ENCODE assay signal across 8 cellular contexts in genomic region chr16:28924399-28924761, GRCh38. TPM values are rescaled to one million over a fixed set of nuclear protein-coding genes. Genes with fewer than 3 reads are reported as not detected.
A peak's percentile ranks its signal among the peaks of the same experiment; 100 is the strongest.
DNase-seq lines count a peak whose midpoint lies in the region; FAIRE-seq and TF ChIP-seq lines count a peak whose summit lies in the region.

No MANE protein-coding gene starts in this region.

- H3K4me1 ChIP-seq in A673 (ENCODE audit: insufficient read depth, low read length, poor library complexity, severe bottlenecking), result no peaks in the 10 kb centered on the region
- H3K4me1 ChIP-seq in HAP-1, result no peaks in the 10 kb centered on the region; the same call in 1 of the 2 replicates
- peaks cover 12% of the 10 kb centered on the region for H3K4me1 ChIP-seq in mesenchymal stem cell (ENCODE audit: control insufficient read depth, insufficient read depth, low read depth, low read length)

- no peaks in the 10 kb centered on the region for H3K36me3 ChIP-seq in A673 (ENCODE audit: insufficient read depth, low read length, poor library complexity, severe bottlenecking)
- H3K36me3 ChIP-seq in HAP-1 (replicated peaks), result no peaks in the 10 kb centered on the region
- H3K36me3 ChIP-seq in mesenchymal stem cell (ENCODE audit: control insufficient read depth in 1 of 2, insufficient read depth in 2 of 2, low read depth in 1 of 2, low read length in 2 of 2), result peaks cover 15 to 32% of the 10 kb centered on the region in 2 experiments

- no peak overlapping the region for H4K8ac ChIP-seq in mesenchymal stem cell (ENCODE audit: low read length)

- no peaks in the 10 kb centered on the region for H3K27me3 ChIP-seq in A673 (replicated peaks; ENCODE audit: insufficient read depth, low read depth, low read length, poor library complexity)
- H3K27me3 ChIP-seq in HAP-1 (ENCODE audit: low read depth), result no peaks in the 10 kb centered on the region
- no peaks in the 10 kb centered on the region for H3K27me3 ChIP-seq in mesenchymal stem cell (ENCODE audit: control insufficient read depth in 1 of 2, insufficient read depth in 1 of 2, low read length in 2 of 2)

- no peak overlapping the region for H3K27ac ChIP-seq in A673 (ENCODE audit: low read depth, low read length, poor library complexity, severe bottlenecking)
- H3K27ac ChIP-seq in mesenchymal stem cell (ENCODE audit: low read length, poor library complexity, severe bottlenecking), result no peak overlapping the region

- BruUV-seq in A673 (replicated peaks; lab: Mats Ljungman, UMichigan), result no TSS peak

- peak overlapping the region; percentile 51 for H3K9ac ChIP-seq in mesenchymal stem cell (ENCODE audit: low read length)

- no peak overlapping the region for H2AK5ac ChIP-seq in mesenchymal stem cell (ENCODE audit: low read length, severe bottlenecking)

- H3K79me1 ChIP-seq in mesenchymal stem cell (replicated peaks; ENCODE audit: low read length, poor library complexity, severe bottlenecking), result peaks cover 10% of the 10 kb centered on the region

- TF ChIP-seq CTCF in A673 (conservative IDR thresholded peaks at IDR 0.05; ENCODE audit: low read depth, low read length), result no peak
- no peak for TF ChIP-seq CTCF in astrocyte of the cerebellum (IDR thresholded peaks at IDR 0.05; ENCODE audit: low read depth, low read length, missing control alignments)
- TF ChIP-seq CTCF in D721Med (IDR thresholded peaks at IDR 0.05; ENCODE audit: insufficient read depth, missing control alignments), result no peak

- peak overlapping the region in 1 of 2 experiments; percentile 88 for H2BK12ac ChIP-seq in mesenchymal stem cell (ENCODE audit: low read length in 2 of 2)

- peak overlapping the region in 1 of 2 experiments; percentile 35 for H3K14ac ChIP-seq in mesenchymal stem cell (ENCODE audit: low read length in 2 of 2)

- H3K23ac ChIP-seq in mesenchymal stem cell (ENCODE audit: low read length in 2 of 2), result peak overlapping the region in 1 of 2 experiments; percentile 97

- no peak overlapping the region for H2BK15ac ChIP-seq in mesenchymal stem cell (ENCODE audit: low read depth, poor library complexity, severe bottlenecking)

- H3K9me3 ChIP-seq in A673 (ENCODE audit: low read depth, low read length, poor library complexity, severe bottlenecking) (no peaks in the 10 kb centered on the region), HAP-1 (no peaks in the 10 kb centered on the region), mesenchymal stem cell (ENCODE audit: control insufficient read depth, low read length) (no peaks in the 10 kb centered on the region)

- no peak for FAIRE-seq in D721Med (lab: Jason Lieb, UNC)

- POLR2A ChIA-PET in A673 (lab: Charles Lee; ENCODE audit: low non-redundant PET), result no interaction called here

- peak overlapping the region; percentile 56 for H2AFZ ChIP-seq in mesenchymal stem cell (ENCODE audit: low read depth, low read length)

- 24% methylated on average over 15 of the region's 15 CpGs for WGBS in mesenchymal stem cell

- in situ Hi-C loops in HAP-1 (cut with MboI; ENCODE audit: low sequenced_read_pairs) (no loop called here), astrocyte of the cerebellum (cut with HindIII; ENCODE audit: low sequenced_read_pairs) (no loop called here), G401 (cut with HindIII; ENCODE audit: low sequenced_read_pairs) (no loop called here)

- peak overlapping the region in 1 of 2 experiments; percentile 72 for H3K4ac ChIP-seq in mesenchymal stem cell (ENCODE audit: low read depth in 1 of 2, low read length in 2 of 2)

- intact Hi-C loops in A673 (cut with micrococcal nuclease; ENCODE audit: unreplicated experiment), result loop anchor here (10.0 kb wide), 1 partner anchor 50 kb away; the partner anchor contains the start of gene ATP2A1

- H3K4me3 ChIP-seq in A673 (ENCODE audit: low read depth, low read length, poor library complexity, severe bottlenecking), result peak overlapping the region; percentile 96
- H3K4me3 ChIP-seq in HAP-1, result peak overlapping the region; percentile 87
- peak overlapping the region; percentile 83 for H3K4me3 ChIP-seq in astrocyte of the cerebellum (ENCODE audit: low read depth, low read length)
- peak overlapping the region; percentile 94 to 98 for H3K4me3 ChIP-seq in mesenchymal stem cell (ENCODE audit: insufficient read depth in 1 of 2, low read depth in 1 of 2, low read length in 2 of 2)

- H3K18ac ChIP-seq in mesenchymal stem cell (ENCODE audit: low read depth in 1 of 2, low read length in 2 of 2), result peak overlapping the region in 1 of 2 experiments; percentile 55

- no peak overlapping the region for H2BK120ac ChIP-seq in mesenchymal stem cell (ENCODE audit: low read depth, low read length)

- no peak overlapping the region for H4K91ac ChIP-seq in mesenchymal stem cell (ENCODE audit: low read length)

- no peak for DNase-seq in A673 (ENCODE audit: low spot score)
- DNase-seq in HAP-1 (ENCODE audit: low spot score in 2 of 2), result no peak
- no peak for DNase-seq in astrocyte of the cerebellum (ENCODE audit: low read depth)
- DNase-seq in mesenchymal stem cell, result no peak
- no peak for DNase-seq in activated CD4-positive, CD25-positive, alpha-beta regulatory T cell treated with anti-CD3 and anti-CD28 coated beads, Interleukin-2, amount 50 U/mL, for 72 hours
- DNase-seq in T1000 (lab: John Stamatoyannopoulos, UW), result no peak
- DNase-seq in D721Med (ENCODE audit: insufficient read length, low spot score), result no peak
- no peak for DNase-seq in G401 (ENCODE audit: low spot score)

- H2BK5ac ChIP-seq in mesenchymal stem cell (ENCODE audit: low read depth, low read length, poor library complexity, severe bottlenecking), result no peak overlapping the region

- peak overlapping the region; percentile 50 for H3K4me2 ChIP-seq in mesenchymal stem cell (ENCODE audit: low read length, poor library complexity, severe bottlenecking)

- CTCF ChIA-PET in A673 (lab: Charles Lee), result no interaction called here

RNA-seq across cellular contexts. Expression of gene RABEP2, which starts 0.7 kb away (rescaled TPM):
- 15.4 and 17.6 TPM in 2 replicates for total RNA-seq in A673 (2021)
- polyA plus RNA-seq in mesenchymal stem cell (2013, experiment 1 of 2), result 10.8 TPM
- polyA plus RNA-seq in mesenchymal stem cell (2013, experiment 2 of 2), result 10.2 TPM
- 22.6 and 34.6 TPM in 2 replicates for total RNA-seq in G401 (2014; rRNA removed; shearing (Covaris generic))

RNA-seq across cellular contexts. Expression of gene CD19, which starts 7.4 kb away (rescaled TPM):
- not detected in 2 replicates for total RNA-seq in A673 (2021)
- not detected for polyA plus RNA-seq in mesenchymal stem cell (2013, experiment 1 of 2)
- polyA plus RNA-seq in mesenchymal stem cell (2013, experiment 2 of 2), result not detected
- 0.10 TPM in 1 of 2 replicates, not detected in the other for total RNA-seq in G401 (2014; rRNA removed; shearing (Covaris generic))

RNA-seq across cellular contexts. Expression of gene NFATC2IP, which starts 26.4 kb away (rescaled TPM):
- 63.4 and 63.5 TPM in 2 replicates for total RNA-seq in A673 (2021)
- 17.6 TPM for polyA plus RNA-seq in mesenchymal stem cell (2013, experiment 1 of 2)
- 17.4 TPM for polyA plus RNA-seq in mesenchymal stem cell (2013, experiment 2 of 2)
- 22.4 and 27.4 TPM in 2 replicates for total RNA-seq in G401 (2014; rRNA removed; shearing (Covaris generic))

RNA-seq across cellular contexts. Expression of gene ATP2A1, which starts 46.1 kb away (rescaled TPM):
- 3.0 and 3.5 TPM in 2 replicates for total RNA-seq in A673 (2021)
- polyA plus RNA-seq in mesenchymal stem cell (2013, experiment 1 of 2), result 0.54 TPM
- polyA plus RNA-seq in mesenchymal stem cell (2013, experiment 2 of 2), result 0.42 TPM
- total RNA-seq in G401 (2014; rRNA removed; shearing (Covaris generic)), result 7.8 and 11.1 TPM in 2 replicates

RNA-seq across cellular contexts. Expression of gene SPNS1, which starts 50.2 kb away (rescaled TPM):
- 46.3 and 48.6 TPM in 2 replicates for total RNA-seq in A673 (2021)
- 63.1 TPM for polyA plus RNA-seq in mesenchymal stem cell (2013, experiment 1 of 2)
- polyA plus RNA-seq in mesenchymal stem cell (2013, experiment 2 of 2), result 61.7 TPM
- 64.4 and 81.8 TPM in 2 replicates for total RNA-seq in G401 (2014; rRNA removed; shearing (Covaris generic))
